ENCODE assay signal across 12 cellular contexts in the genomic region with DNA sequence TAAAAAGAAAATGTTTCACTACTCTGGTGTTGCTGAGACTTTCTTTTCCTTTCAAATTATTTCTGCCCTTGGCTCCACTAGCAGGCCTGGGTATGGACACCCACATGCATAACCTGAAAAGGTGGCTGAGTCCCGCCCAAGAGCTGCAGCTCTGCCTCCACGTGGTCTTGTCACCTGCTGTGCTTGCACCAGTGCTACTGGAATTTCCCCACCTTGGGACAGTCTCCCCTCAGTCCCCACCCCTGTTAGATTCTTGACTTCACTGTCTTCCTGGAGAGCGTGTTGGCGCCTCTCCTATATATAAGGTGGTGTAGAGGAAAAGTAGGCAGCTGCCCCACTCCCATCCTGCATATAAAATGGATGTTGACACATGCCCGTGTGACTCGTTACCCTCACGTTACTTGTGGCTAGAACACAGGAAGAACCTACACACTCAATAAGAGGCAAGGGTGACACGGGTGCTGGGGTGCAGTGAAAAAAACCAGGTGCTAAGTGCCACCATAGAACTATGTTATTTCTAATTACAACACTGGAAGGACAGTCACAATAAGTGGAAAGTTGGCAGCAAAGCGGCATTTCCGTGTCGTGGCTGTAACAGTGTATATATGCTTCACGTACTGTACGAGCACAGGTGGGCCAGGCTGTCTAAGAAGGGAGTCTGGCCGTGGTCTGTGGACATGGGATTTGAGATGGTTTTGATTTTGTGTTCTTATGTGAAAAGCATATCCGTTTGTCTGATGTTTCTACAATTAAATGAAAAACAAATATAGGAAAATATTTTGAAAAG.
DNase-seq lines count a peak whose midpoint lies in the region; ATAC-seq and TF ChIP-seq lines count a peak whose summit lies in the region.
"Had no signal": no experiment of that assay in that cellular context is flagged by ENCODE, and none has a peak within 500 bp of the region (broad histone marks: within the 10 kb centered on the region; RNA-seq: fewer than 3 reads in every experiment).

No MANE protein-coding gene starts in this region.

- peak overlapping the region; percentile 24 for H3K27ac Mint-ChIP-seq in activated CD4-positive, alpha-beta T cell treated with anti-CD3 and anti-CD28 coated beads for 36 hours
- H3K27ac Mint-ChIP-seq in activated CD8-positive, alpha-beta T cell treated with anti-CD3 and anti-CD28 coated beads, Interleukin-2, amount 10 ng/mL, durations not matched to agents 7 days and 5 days: peak overlapping the region; percentile 43
- H3K27ac Mint-ChIP-seq in naive B cell: peak overlapping the region in 5 of 6 donors; percentile 45 to 86 (median 71)

- no peak overlapping the region for H3K4me3 Mint-ChIP-seq in activated CD4-positive, alpha-beta T cell treated with anti-CD3 and anti-CD28 coated beads for 36 hours
- H3K4me3 Mint-ChIP-seq in activated CD8-positive, alpha-beta T cell treated with anti-CD3 and anti-CD28 coated beads, Interleukin-2, amount 10 ng/mL, durations not matched to agents 7 days and 5 days: no peak overlapping the region
- H3K4me3 Mint-ChIP-seq in naive B cell: no peak overlapping the region

- H3K27ac ChIP-seq in left lung: no peak overlapping the region

- CTCF ChIA-PET in activated CD4-positive, alpha-beta T cell treated with anti-CD3 and anti-CD28 coated beads for 36 hours (lab: Charles Lee): interaction anchor here (0.6 to 1.7 kb wide), 6 partner anchors 10 to 176 kb away, joined by 3 to 6 read pairs (median 3); no protein-coding TSS in a partner anchor
- CTCF ChIA-PET in activated CD8-positive, alpha-beta T cell treated with anti-CD3 and anti-CD28 coated beads, Interleukin-2, amount 10 ng/mL, durations not matched to agents 7 days and 5 days (lab: Charles Lee): interaction anchor here (0.8 to 1.9 kb wide), 3 partner anchors 10 to 89 kb away, joined by 3 to 6 read pairs (median 5); no protein-coding TSS in a partner anchor

- no peak overlapping the region for H3K4me3 ChIP-seq in left lung
- H3K4me3 ChIP-seq: SJSA1 had no signal

- H3K9me3 Mint-ChIP-seq in activated CD4-positive, alpha-beta T cell treated with anti-CD3 and anti-CD28 coated beads for 36 hours (ENCODE audit: low read depth): no peaks in the 10 kb centered on the region
- H3K9me3 Mint-ChIP-seq in activated CD8-positive, alpha-beta T cell treated with anti-CD3 and anti-CD28 coated beads, Interleukin-2, amount 10 ng/mL, durations not matched to agents 7 days and 5 days (ENCODE audit: insufficient read depth): no peaks in the 10 kb centered on the region
- H3K9me3 Mint-ChIP-seq in naive B cell: peaks cover 0 to 2% (median 0%) of the 10 kb centered on the region in 7 donors

- no peaks in the 10 kb centered on the region for H3K9me3 ChIP-seq in left lung
- H3K9me3 ChIP-seq: SJSA1 had no signal

- no peak for TF ChIP-seq CTCF in left lung (IDR thresholded peaks at IDR 0.05)

- peaks cover 0 to 3% of the 10 kb centered on the region in 2 donors for H3K4me1 ChIP-seq in left lung

- peaks cover 6% of the 10 kb centered on the region for H3K36me3 Mint-ChIP-seq in activated CD4-positive, alpha-beta T cell treated with anti-CD3 and anti-CD28 coated beads for 36 hours (ENCODE audit: low read depth)
- peaks cover 12% of the 10 kb centered on the region for H3K36me3 Mint-ChIP-seq in activated CD8-positive, alpha-beta T cell treated with anti-CD3 and anti-CD28 coated beads, Interleukin-2, amount 10 ng/mL, durations not matched to agents 7 days and 5 days (ENCODE audit: low read depth)
- H3K36me3 Mint-ChIP-seq in naive B cell: no peaks in the 10 kb centered on the region

- no peaks in the 10 kb centered on the region for H3K27me3 Mint-ChIP-seq in activated CD4-positive, alpha-beta T cell treated with anti-CD3 and anti-CD28 coated beads for 36 hours
- H3K27me3 Mint-ChIP-seq in activated CD8-positive, alpha-beta T cell treated with anti-CD3 and anti-CD28 coated beads, Interleukin-2, amount 10 ng/mL, durations not matched to agents 7 days and 5 days (ENCODE audit: low read depth): peaks cover 9% of the 10 kb centered on the region
- no peaks in the 10 kb centered on the region for H3K27me3 Mint-ChIP-seq in naive B cell

- intact Hi-C loops in activated CD4-positive, alpha-beta T cell treated with anti-CD3 and anti-CD28 coated beads for 36 hours (cut with DNase I, micrococcal nuclease): loop anchor here in 1 of 2 experiments (5.0 kb wide), 2 partner anchors 41 to 149 kb away; no protein-coding TSS in a partner anchor
- intact Hi-C loops in left lung (cut with DNase I): no loop called here

- POLR2A ChIA-PET in activated CD4-positive, alpha-beta T cell treated with anti-CD3 and anti-CD28 coated beads for 36 hours (lab: Charles Lee): no interaction called here
- POLR2A ChIA-PET in activated CD8-positive, alpha-beta T cell treated with anti-CD3 and anti-CD28 coated beads, Interleukin-2, amount 10 ng/mL, durations not matched to agents 7 days and 5 days (lab: Charles Lee): no interaction called here

- H3K4me1 Mint-ChIP-seq in activated CD4-positive, alpha-beta T cell treated with anti-CD3 and anti-CD28 coated beads for 36 hours: peaks cover 48% of the 10 kb centered on the region
- H3K4me1 Mint-ChIP-seq in activated CD8-positive, alpha-beta T cell treated with anti-CD3 and anti-CD28 coated beads, Interleukin-2, amount 10 ng/mL, durations not matched to agents 7 days and 5 days (ENCODE audit: low read depth): peaks cover 42% of the 10 kb centered on the region
- peaks cover 7 to 23% (median 8%) of the 10 kb centered on the region in 3 donors for H3K4me1 Mint-ChIP-seq in naive B cell

- DNase-seq in activated CD4-positive, alpha-beta T cell treated with anti-CD3 and anti-CD28 coated beads for 36 hours: peak; percentile 59
- no peak for DNase-seq in activated CD4-positive, alpha-beta T cell treated with anti-CD3 and anti-CD28 coated beads, Interleukin-2, amount 50 U/mL, for 4 hours
- peak; percentile 68 for DNase-seq in HT1080 (ENCODE audit: low read depth)
- DNase-seq in activated CD8-positive, alpha-beta T cell treated with anti-CD3 and anti-CD28 coated beads, Interleukin-2, amount 10 ng/mL, durations not matched to agents 7 days and 5 days: peak; percentile 37
- DNase-seq in naive B cell: no peak
- DNase-seq in left lung: no peak
- DNase-seq: NCI-H1105, NCI-H524 had no signal

- peaks cover 0 to 9% of the 10 kb centered on the region in 2 donors for H3K27me3 ChIP-seq in left lung
- H3K27me3 ChIP-seq: SJSA1 had no signal

- peaks cover 0 to 16% of the 10 kb centered on the region in 2 donors for H3K36me3 ChIP-seq in left lung
- H3K36me3 ChIP-seq: SJSA1 had no signal

- ATAC-seq in activated CD4-positive, alpha-beta T cell treated with anti-CD3 and anti-CD28 coated beads for 36 hours: peak; percentile 42
- ATAC-seq in activated CD8-positive, alpha-beta T cell treated with anti-CD3 and anti-CD28 coated beads, Interleukin-2, amount 10 ng/mL, durations not matched to agents 7 days and 5 days: peak; percentile 22
- ATAC-seq in naive B cell (ENCODE audit: low read depth in 2 of 2) (peak; percentile 68 to 72), left lung (no peak), GM21737 (IDR thresholded peaks at IDR 0.05; ENCODE audit: unreplicated experiment) (no peak), GM21360 (IDR thresholded peaks at IDR 0.05; ENCODE audit: unreplicated experiment) (no peak)
- ATAC-seq: activated CD4-positive, CD25-positive, alpha-beta regulatory T cell treated with anti-CD3 and anti-CD28 coated beads, Interleukin-2, amount 50 U/mL, for 24 hours had no signal

Comparison
In these comparisons a context has a peak if more than half of its experiments do, and no peak if none do; other contexts are left out.
1. DNase-seq: peak in activated CD4-positive, alpha-beta T cell treated with anti-CD3 and anti-CD28 coated beads for 36 hours (single experiment), HT1080 (single experiment) and activated CD8-positive, alpha-beta T cell treated with anti-CD3 and anti-CD28 coated beads, Interleukin-2, amount 10 ng/mL, durations not matched to agents 7 days and 5 days (single experiment); none in activated CD4-positive, alpha-beta T cell treated with anti-CD3 and anti-CD28 coated beads, Interleukin-2, amount 50 U/mL, for 4 hours (0 of 2), naive B cell (single experiment) and left lung (0 of 2).
2. ATAC-seq: peak in activated CD4-positive, alpha-beta T cell treated with anti-CD3 and anti-CD28 coated beads for 36 hours (single experiment), activated CD8-positive, alpha-beta T cell treated with anti-CD3 and anti-CD28 coated beads, Interleukin-2, amount 10 ng/mL, durations not matched to agents 7 days and 5 days (single experiment) and naive B cell (2 of 2); none in left lung (single experiment), GM21737 (single experiment) and GM21360 (single experiment).
3. Peak in every context shown above with its lines, with median percentiles within 50 percentile points of each other: H3K27ac Mint-ChIP-seq.